In genomic region chr1:203317429-203318228, GRCh38 we compare ENCODE assay signal across 14 cellular contexts. TPM values are rescaled to one million over a fixed set of nuclear protein-coding genes. Genes with fewer than 3 reads are reported as not detected.
DNase-seq lines count a peak whose midpoint lies in the region; ATAC-seq and TF ChIP-seq lines count a peak whose summit lies in the region.
"Had no signal": no experiment of that assay in that cellular context is flagged by ENCODE, and none has a peak within 500 bp of the region (broad histone marks: within the 10 kb centered on the region; RNA-seq: fewer than 3 reads in every experiment).

No MANE protein-coding gene starts in this region.

- H3K36me3 Mint-ChIP-seq in nephron (ENCODE audit: low read depth), result no peaks in the 10 kb centered on the region
- no peaks in the 10 kb centered on the region for H3K36me3 Mint-ChIP-seq in WTC11

- no peak overlapping the region for H3K4me3 ChIP-seq in right cardiac atrium (ENCODE audit: low read length)
- H3K4me3 ChIP-seq in heart right ventricle, result no peak overlapping the region
- H3K4me3 ChIP-seq in ascending aorta, result no peak overlapping the region
- H3K4me3 ChIP-seq in vagina, result no peak overlapping the region
- no peak overlapping the region for H3K4me3 ChIP-seq in suprapubic skin
- H3K4me3 ChIP-seq: adrenal gland had no signal

- H3K4me1 ChIP-seq in right cardiac atrium (ENCODE audit: control insufficient read depth, insufficient read depth, low read length) (peaks cover 19% of the 10 kb centered on the region), heart right ventricle (peaks cover 10 to 43% (median 30%) of the 10 kb centered on the region in 9 donors), ascending aorta (peaks cover 0 to 6% of the 10 kb centered on the region in 2 donors), vagina (peaks cover 22% of the 10 kb centered on the region), suprapubic skin (peaks cover 47% of the 10 kb centered on the region)

- no peaks in the 10 kb centered on the region for H3K36me3 ChIP-seq in heart right ventricle
- no peaks in the 10 kb centered on the region for H3K36me3 ChIP-seq in ascending aorta
- H3K36me3 ChIP-seq in vagina, result no peaks in the 10 kb centered on the region
- no peaks in the 10 kb centered on the region for H3K36me3 ChIP-seq in suprapubic skin
- H3K36me3 ChIP-seq: adrenal gland, WERI-Rb-1 had no signal

- CTCF ChIA-PET in WTC11 (lab: Charles Lee), result interaction anchor here (1.2 to 2.6 kb wide), 4 partner anchors 7 to 50 kb away, joined by 3 to 16 read pairs (median 6); no protein-coding TSS in a partner anchor

- ATAC-seq in right cardiac atrium (no peak), heart right ventricle (no peak), WTC11 (no peak), GM21515 (IDR thresholded peaks at IDR 0.05; ENCODE audit: unreplicated experiment) (no peak)

- peak overlapping the region; percentile 80 for H3K27ac ChIP-seq in right cardiac atrium (ENCODE audit: low read length)
- peak overlapping the region in 3 of 10 donors; percentile 19 to 43 (median 23) for H3K27ac ChIP-seq in heart right ventricle
- peak overlapping the region; percentile 60 to 73 for H3K27ac ChIP-seq in ascending aorta
- peak overlapping the region; percentile 30 for H3K27ac ChIP-seq in vagina
- H3K27ac ChIP-seq in suprapubic skin, result no peak overlapping the region
- H3K27ac ChIP-seq: WERI-Rb-1 had no signal

- H3K4me3 Mint-ChIP-seq in nephron (no peak overlapping the region), WTC11 (no peak overlapping the region)

- POLR2A ChIA-PET in WTC11 (lab: Charles Lee), result interaction anchor here (1.7 to 2.0 kb wide), 2 partner anchors 10 to 11 kb away, joined by 5 to 7 read pairs; no protein-coding TSS in a partner anchor

- no peaks in the 10 kb centered on the region for H3K9me3 Mint-ChIP-seq in nephron
- H3K9me3 Mint-ChIP-seq in WTC11, result no peaks in the 10 kb centered on the region

- no peak for DNase-seq in right cardiac atrium
- no peak for DNase-seq in heart right ventricle
- no peak for DNase-seq in ascending aorta (ENCODE audit: low spot score in 2 of 2)
- no peak for DNase-seq in vagina (ENCODE audit: extremely low spot score in 2 of 2)
- no peak for DNase-seq in WTC11 (ENCODE audit: low spot score)
- DNase-seq in suprapubic skin (ENCODE audit: low spot score in 2 of 2), result no peak
- DNase-seq: activated CD8-positive, alpha-beta memory T cell treated with anti-CD3 and anti-CD28 coated beads, Interleukin-2, amount 50 U/mL, for 48 hours; DMS79; glutamatergic neuron; MV-4-11; WERI-Rb-1 had no signal

- TF ChIP-seq POLR2A in vagina (IDR thresholded peaks at IDR 0.05), result no peak
- no peak for TF ChIP-seq POLR2A in suprapubic skin (IDR thresholded peaks at IDR 0.05)

- TF ChIP-seq EP300 in suprapubic skin (IDR thresholded peaks at IDR 0.05), result no peak

- H3K27ac Mint-ChIP-seq in nephron, result peak overlapping the region; percentile 64 to 98 (median 67)
- H3K27ac Mint-ChIP-seq in WTC11, result no peak overlapping the region

- H3K27me3 Mint-ChIP-seq in nephron (ENCODE audit: low read depth) (peaks cover 4% of the 10 kb centered on the region), WTC11 (ENCODE audit: low read depth) (peaks cover 92% of the 10 kb centered on the region)

- WGBS in right cardiac atrium, result 79% methylated on average over 7 of the region's 7 CpGs
- WGBS in heart right ventricle, 2 donors, result 85% methylated on average over 7 of the region's 7 CpGs
- 78% methylated on average over 7 of the region's 7 CpGs for WGBS in suprapubic skin

- H3K4me1 Mint-ChIP-seq in nephron, result peaks cover 54% of the 10 kb centered on the region
- H3K4me1 Mint-ChIP-seq in WTC11, result peaks cover 19% of the 10 kb centered on the region

- H3K27me3 ChIP-seq in right cardiac atrium (ENCODE audit: control insufficient read depth, insufficient read depth) (no peaks in the 10 kb centered on the region), heart right ventricle (no peaks in the 10 kb centered on the region), ascending aorta (no peaks in the 10 kb centered on the region), vagina (no peaks in the 10 kb centered on the region), suprapubic skin (no peaks in the 10 kb centered on the region)
- H3K27me3 ChIP-seq: adrenal gland had no signal

- TF ChIP-seq CTCF in heart right ventricle (IDR thresholded peaks at IDR 0.05) (no peak), ascending aorta (IDR thresholded peaks at IDR 0.05) (no peak), nephron (IDR thresholded peaks at IDR 0.05; ENCODE audit: unreplicated experiment in 3 of 3) (no peak), vagina (IDR thresholded peaks at IDR 0.05) (no peak), WTC11 (IDR thresholded peaks at IDR 0.05) (no peak), suprapubic skin (IDR thresholded peaks at IDR 0.05) (no peak)

- intact Hi-C loops in right cardiac atrium (cut with DNase I), result no loop called here
- intact Hi-C loops in heart right ventricle (cut with DNase I), result no loop called here
- intact Hi-C loops in ascending aorta (cut with DNase I), result no loop called here
- intact Hi-C loops in vagina (cut with DNase I), result no loop called here

- no peaks in the 10 kb centered on the region for H3K9me3 ChIP-seq in right cardiac atrium (ENCODE audit: control insufficient read depth, low read length)
- no peaks in the 10 kb centered on the region for H3K9me3 ChIP-seq in heart right ventricle
- H3K9me3 ChIP-seq in ascending aorta, result no peaks in the 10 kb centered on the region
- no peaks in the 10 kb centered on the region for H3K9me3 ChIP-seq in vagina
- H3K9me3 ChIP-seq in suprapubic skin, result no peaks in the 10 kb centered on the region
- H3K9me3 ChIP-seq: adrenal gland had no signal

TF ChIP-seq in WTC11, 78 proteins besides CTCF, POLR2A, EP300 and RAD21:
- TF ChIP-seq ZNF219 (CRISPR knock-in tag; IDR thresholded peaks at IDR 0.05; ENCODE audit: borderline replicate concordance) (no peak), ARID4B (CRISPR knock-in tag; IDR thresholded peaks at IDR 0.05; ENCODE audit: borderline replicate concordance) (no peak)

RNA-seq across cellular contexts. Expression of gene BTG2, which starts 12.3 kb away (rescaled TPM):
- total RNA-seq in right cardiac atrium (100 to 1,000 TPM in 2 of 4 donors, 10 to 100 TPM in 2; 68.1 to 361 (median 105) TPM), heart right ventricle (100 to 1,000 TPM in 3 of 10 donors, 10 to 100 TPM in 7; 26.4 to 349 (median 58.9) TPM), ascending aorta (219 TPM), vagina (191 TPM), WTC11 (2021) (13.5 to 19.4 TPM (median 15.4 TPM) in 3 replicates), suprapubic skin (100 to 1,000 TPM; 160 to 319 (median 193) TPM)
- polyA plus RNA-seq in right cardiac atrium (333 TPM), heart right ventricle (10 to 100 TPM; 28.3 to 49.6 TPM)

RNA-seq across cellular contexts. Expression of gene FMOD, which starts 33.3 kb away (rescaled TPM):
- total RNA-seq in right cardiac atrium (10 to 100 TPM; 54.8 to 91.6 (median 63.5) TPM), heart right ventricle (10 to 100 TPM in 5 of 10 donors, 1 to 10 TPM in 5; 7.0 to 20.5 (median 10.7) TPM), ascending aorta (92.3 TPM), vagina (80.3 TPM), WTC11 (2021) (0.05 to 0.79 TPM (median 0.14 TPM) in 3 replicates), suprapubic skin (10 to 100 TPM; 13.3 to 36.6 (median 22.9) TPM)
- polyA plus RNA-seq in right cardiac atrium (35.9 TPM), heart right ventricle (10 to 100 TPM in 1 of 2 donors, 1 to 10 TPM in 1; 4.5 to 11.2 TPM)
